ENCODE assay signal across 1 cellular context in the genomic region with DNA sequence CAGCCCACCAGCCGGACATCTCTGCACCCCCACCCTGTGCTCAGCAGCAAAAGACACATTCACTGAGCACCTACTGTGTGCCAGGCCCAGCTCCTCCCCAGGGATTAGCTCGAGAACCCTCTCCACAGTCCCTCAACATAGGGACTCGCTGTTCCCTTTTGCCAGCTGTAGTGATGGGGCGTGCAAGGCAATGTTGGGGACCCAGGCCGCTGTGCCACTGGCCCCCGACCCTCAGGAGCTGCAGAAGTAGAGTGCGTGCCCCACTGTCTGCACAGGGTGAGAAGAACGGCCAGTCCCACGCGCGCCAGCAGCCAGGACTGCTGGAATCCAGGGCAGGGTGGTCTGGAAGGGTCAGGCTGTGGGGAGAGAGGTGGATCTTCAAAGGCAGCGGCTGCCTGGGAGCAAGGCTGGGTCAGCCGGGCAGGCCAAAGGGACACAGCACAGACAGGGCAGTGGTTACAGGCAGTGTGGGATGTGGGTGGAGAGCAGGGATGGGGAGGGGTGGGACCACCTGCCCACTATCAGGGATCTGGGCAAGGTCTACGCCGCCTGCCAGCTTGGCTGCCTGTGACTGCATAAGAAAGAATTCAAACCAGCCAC.
TF ChIP-seq lines count a peak whose summit lies in the region.

No MANE protein-coding gene starts in this region.

TF ChIP-seq in HepG2, 621 proteins besides CTCF, POLR2A, EP300 and RAD21 (continued from another document):
- peak; percentile 68 for TF ChIP-seq SP5 (CRISPR knock-in tag; IDR thresholded peaks at IDR 0.05; ENCODE audit: borderline replicate concordance, low read depth)
TF ChIP-seq in HepG2: peak in this region for 122.
